ENCODE assay signal across 9 cellular contexts in genomic region chr2:200380833-200381542, GRCh38.
DNase-seq lines count a peak whose midpoint lies in the region; ATAC-seq and TF ChIP-seq lines count a peak whose summit lies in the region.
"Had no signal": no experiment of that assay in that cellular context is flagged by ENCODE, and none has a peak within 500 bp of the region (broad histone marks: within the 10 kb centered on the region; RNA-seq: fewer than 3 reads in every experiment).

No MANE protein-coding gene starts in this region.

- TF ChIP-seq EP300 in tibial nerve (IDR thresholded peaks at IDR 0.05) = no peak

- H3K9me3 Mint-ChIP-seq in brain (no peaks in the 10 kb centered on the region), osteocyte (ENCODE audit: unreplicated experiment) (no peaks in the 10 kb centered on the region)
- H3K9me3 Mint-ChIP-seq: stimulated activated memory B cell treated with anti-CD40 and anti-IgM and Interleukin-4, amounts not matched to agents 10 μg/mL and 1 μg/mL and 100 μg/mL, for 72 hours had no signal

- H3K27me3 Mint-ChIP-seq in brain = no peaks in the 10 kb centered on the region
- no peaks in the 10 kb centered on the region for H3K27me3 Mint-ChIP-seq in osteocyte (ENCODE audit: unreplicated experiment)
- H3K27me3 Mint-ChIP-seq: stimulated activated memory B cell treated with anti-CD40 and anti-IgM and Interleukin-4, amounts not matched to agents 10 μg/mL and 1 μg/mL and 100 μg/mL, for 72 hours had no signal

- DNase-seq in LHCN-M2 (ENCODE audit: low read depth) = peak; percentile 77
- no peak for DNase-seq in osteocyte (ENCODE audit: extremely low spot score, unreplicated experiment)
- DNase-seq in tibial nerve (ENCODE audit: low spot score in 2 of 2) = no peak
- DNase-seq in activated CD8-positive, alpha-beta memory T cell treated with anti-CD3 and anti-CD28 coated beads for 24 hours = no peak
- no peak for DNase-seq in cerebellum (ENCODE audit: low spot score)

- H3K27ac Mint-ChIP-seq in brain (peak overlapping the region in 4 of 5 experiments; percentile 2 to 90 (median 63)), osteocyte (ENCODE audit: unreplicated experiment) (peak overlapping the region; percentile 89)
- H3K27ac Mint-ChIP-seq: stimulated activated memory B cell treated with anti-CD40 and anti-IgM and Interleukin-4, amounts not matched to agents 10 μg/mL and 1 μg/mL and 100 μg/mL, for 72 hours had no signal

- peak; percentile 28 for ATAC-seq in GM18868 (IDR thresholded peaks at IDR 0.05; ENCODE audit: unreplicated experiment)
- ATAC-seq: stimulated activated memory B cell treated with anti-CD40 and anti-IgM and Interleukin-4, amounts not matched to agents 10 μg/mL and 1 μg/mL and 100 μg/mL, for 72 hours had no signal

- no peak overlapping the region for H3K4me3 ChIP-seq in tibial nerve

- TF ChIP-seq POLR2A in tibial nerve (IDR thresholded peaks at IDR 0.05) = no peak

- no peak for TF ChIP-seq CTCF in brain (conservative IDR thresholded peaks at IDR 0.05)
- no peak for TF ChIP-seq CTCF in osteocyte (IDR thresholded peaks at IDR 0.05)
- no peak for TF ChIP-seq CTCF in tibial nerve (IDR thresholded peaks at IDR 0.05)

- no peaks in the 10 kb centered on the region for H3K36me3 ChIP-seq in tibial nerve
- H3K36me3 ChIP-seq: neutrophil had no signal

- H3K4me1 Mint-ChIP-seq in brain (peaks cover 84% of the 10 kb centered on the region), osteocyte (ENCODE audit: unreplicated experiment) (peaks cover 62% of the 10 kb centered on the region)
- H3K4me1 Mint-ChIP-seq: stimulated activated memory B cell treated with anti-CD40 and anti-IgM and Interleukin-4, amounts not matched to agents 10 μg/mL and 1 μg/mL and 100 μg/mL, for 72 hours had no signal

- H3K4me3 Mint-ChIP-seq in brain (peak overlapping the region in 2 of 5 experiments; percentile 0 to 76), osteocyte (ENCODE audit: unreplicated experiment) (peak overlapping the region; percentile 11)
- H3K4me3 Mint-ChIP-seq: stimulated activated memory B cell treated with anti-CD40 and anti-IgM and Interleukin-4, amounts not matched to agents 10 μg/mL and 1 μg/mL and 100 μg/mL, for 72 hours had no signal

- H3K4me1 ChIP-seq in tibial nerve = peaks cover 4 to 88% (median 33%) of the 10 kb centered on the region in 4 donors

- H3K27me3 ChIP-seq in tibial nerve = no peaks in the 10 kb centered on the region
- H3K27me3 ChIP-seq: neutrophil had no signal

- H3K36me3 Mint-ChIP-seq in brain (peaks cover 5% of the 10 kb centered on the region), osteocyte (ENCODE audit: unreplicated experiment) (no peaks in the 10 kb centered on the region)
- H3K36me3 Mint-ChIP-seq: stimulated activated memory B cell treated with anti-CD40 and anti-IgM and Interleukin-4, amounts not matched to agents 10 μg/mL and 1 μg/mL and 100 μg/mL, for 72 hours had no signal

- H3K27ac ChIP-seq in tibial nerve = peak overlapping the region in 2 of 4 donors; percentile 3 to 89
- H3K27ac ChIP-seq: neutrophil had no signal

- no peaks in the 10 kb centered on the region for H3K9me3 ChIP-seq in tibial nerve
- H3K9me3 ChIP-seq: neutrophil had no signal

- WGBS in tibial nerve, 2 donors = 63 to 77% methylated on average over 5 of the region's 5 CpGs
